ENCODE assay signal across 2 cellular contexts in genomic region chr1:214415131-214415530, GRCh38.
TF ChIP-seq lines count a peak whose summit lies in the region.

No MANE protein-coding gene starts in this region.

TF ChIP-seq in IMR-90, 13 proteins besides CTCF, POLR2A, EP300 and RAD21:
- TF ChIP-seq RCOR1 (IDR thresholded peaks at IDR 0.05; ENCODE audit: insufficient replicate concordance, low read length): no peak
- no peak for TF ChIP-seq CHD1 (IDR thresholded peaks at IDR 0.05; ENCODE audit: low read depth, low read length)
- TF ChIP-seq RFX5 (IDR thresholded peaks at IDR 0.05; ENCODE audit: low read depth, low read length): no peak
- TF ChIP-seq FOS (IDR thresholded peaks at IDR 0.05; ENCODE audit: low read depth, low read length): no peak
- TF ChIP-seq MAZ (IDR thresholded peaks at IDR 0.05; ENCODE audit: borderline replicate concordance, low read depth, low read length): no peak
- TF ChIP-seq SMC3 (IDR thresholded peaks at IDR 0.05; ENCODE audit: low read depth, low read length): no peak
- TF ChIP-seq NFE2L2 (IDR thresholded peaks at IDR 0.05; ENCODE audit: low read depth, low read length): no peak
- no peak for TF ChIP-seq MAFK (IDR thresholded peaks at IDR 0.05; ENCODE audit: low read depth, low read length)
- no peak for TF ChIP-seq USF2 (IDR thresholded peaks at IDR 0.05; ENCODE audit: low read depth, low read length)
- no peak for TF ChIP-seq BHLHE40 (IDR thresholded peaks at IDR 0.05; ENCODE audit: low read depth, low read length)
- TF ChIP-seq MXI1 (IDR thresholded peaks at IDR 0.05; ENCODE audit: borderline replicate concordance, low read depth, low read length): no peak
- no peak for TF ChIP-seq ELK1 (IDR thresholded peaks at IDR 0.05; ENCODE audit: borderline replicate concordance, low read depth, low read length)
- TF ChIP-seq CEBPB (IDR thresholded peaks at IDR 0.05; ENCODE audit: low read depth, low read length): no peak

TF ChIP-seq in GM12878, 131 proteins besides CTCF, POLR2A, EP300 and RAD21:
- TF ChIP-seq SIX5 (IDR thresholded peaks at IDR 0.05; ENCODE audit: low read depth, low read length, severe bottlenecking) (no peak), KLF5 (IDR thresholded peaks at IDR 0.05; ENCODE audit: partially characterized antibody) (no peak), HCFC1 (IDR thresholded peaks at IDR 0.05; ENCODE audit: low read length) (no peak), ZNF592 (IDR thresholded peaks at IDR 0.05) (no peak), SIN3A (IDR thresholded peaks at IDR 0.05; ENCODE audit: low read depth, low read length) (no peak), GATAD2B (conservative IDR thresholded peaks at IDR 0.05; ENCODE audit: low read depth) (no peak), E2F4 (IDR thresholded peaks at IDR 0.05; ENCODE audit: low read depth, low read length) (no peak), SRF (IDR thresholded peaks at IDR 0.05; ENCODE audit: low read depth in 2 of 2, low read length in 2 of 2) (no peak), CBX3 (IDR thresholded peaks at IDR 0.05; ENCODE audit: borderline replicate concordance, low read depth) (no peak), ZNF384 (IDR thresholded peaks at IDR 0.05; ENCODE audit: borderline replicate concordance, low read depth, low read length) (no peak), POU2F2 (IDR thresholded peaks at IDR 0.05; ENCODE audit: borderline replicate concordance, low read depth, low read length) (no peak), RAD51 (IDR thresholded peaks at IDR 0.05) (no peak), SKIL (IDR thresholded peaks at IDR 0.05; ENCODE audit: low read depth, poor library complexity, severe bottlenecking) (no peak)
